8 cellular contexts compared by ENCODE assay signal in genomic region chr19:49339364-49340068, GRCh38.
DNase-seq lines count a peak whose midpoint lies in the region; ATAC-seq and TF ChIP-seq lines count a peak whose summit lies in the region.

No MANE protein-coding gene starts in this region.

- ATAC-seq in GM18907 (IDR thresholded peaks at IDR 0.05; ENCODE audit: unreplicated experiment) (no peak), GM21576 (IDR thresholded peaks at IDR 0.05; ENCODE audit: unreplicated experiment) (no peak)

- no peak for TF ChIP-seq RAD21 in Ishikawa (IDR thresholded peaks at IDR 0.05; ENCODE audit: low read depth)

- peak; percentile 44; the same call in 1 of the 2 replicates for TF ChIP-seq EP300 in Ishikawa (IDR thresholded peaks at IDR 0.05; ENCODE audit: borderline replicate concordance)

- DNase-seq in ACHN (peak; percentile 73), cardiac fibroblast (ENCODE audit: low read depth in 2 of 2) (peak; percentile 78 to 92), iPS-NIHi7 (ENCODE audit: extremely low spot score) (peak; percentile 98), skeletal muscle cell (ENCODE audit: low read depth) (peak; percentile 60), GF-D8 (lab: John Stamatoyannopoulos, UW) (no peak)

- in situ Hi-C loops in ACHN (cut with HindIII; ENCODE audit: low pct_ligation_motif_present, low pct_unique_long_range_greater_than_20kb, low sequenced_read_pairs): no loop called here

- TF ChIP-seq CTCF in cardiac fibroblast (IDR thresholded peaks at IDR 0.05; ENCODE audit: low read depth, low read length): no peak

- H3K4me3 ChIP-seq in cardiac fibroblast (replicated peaks in 1 of 2; ENCODE audit: low read depth in 2 of 2, low read length in 2 of 2): peak overlapping the region; percentile 28 to 29
- H3K4me3 ChIP-seq in skeletal muscle cell (ENCODE audit: low read depth, low read length): peak overlapping the region; percentile 38

TF ChIP-seq in Ishikawa, 13 proteins besides CTCF, POLR2A, EP300 and RAD21:
- TF ChIP-seq FOXM1 (IDR thresholded peaks at IDR 0.05; ENCODE audit: borderline replicate concordance, low read depth) (no peak), TEAD4 (IDR thresholded peaks at IDR 0.05) (0 out of 2 replicates have a peak, but pooled peaks have one; percentile 35), ZBTB7A (IDR thresholded peaks at IDR 0.05; ENCODE audit: low read depth) (peak; percentile 61; the same call in 1 of the 2 replicates), CEBPB (IDR thresholded peaks at IDR 0.05) (no peak), CREB1 (IDR thresholded peaks at IDR 0.05; ENCODE audit: low read depth) (0 out of 2 replicates have a peak, but pooled peaks have one; percentile 33), TCF12 (IDR thresholded peaks at IDR 0.05; ENCODE audit: low read depth) (peak; percentile 74), TAF1 (IDR thresholded peaks at IDR 0.05; ENCODE audit: low read depth) (peak; percentile 34; the same call in 1 of the 2 replicates), USF1 (IDR thresholded peaks at IDR 0.05) (peak; percentile 80), YY1 (IDR thresholded peaks at IDR 0.05; ENCODE audit: low read depth) (peak; percentile 84), NFIC (IDR thresholded peaks at IDR 0.05) (no peak), EGR1 (IDR thresholded peaks at IDR 0.05) (peak; percentile 37; the same call in 1 of the 2 replicates)
- TF ChIP-seq, protein P1, sequence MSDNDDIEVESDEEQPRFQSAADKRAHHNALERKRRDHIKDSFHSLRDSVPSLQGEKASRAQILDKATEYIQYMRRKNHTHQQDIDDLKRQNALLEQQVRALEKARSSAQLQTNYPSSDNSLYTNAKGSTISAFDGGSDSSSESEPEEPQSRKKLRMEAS (IDR thresholded peaks at IDR 0.05): peak; percentile 100
- TF ChIP-seq, protein P2, sequence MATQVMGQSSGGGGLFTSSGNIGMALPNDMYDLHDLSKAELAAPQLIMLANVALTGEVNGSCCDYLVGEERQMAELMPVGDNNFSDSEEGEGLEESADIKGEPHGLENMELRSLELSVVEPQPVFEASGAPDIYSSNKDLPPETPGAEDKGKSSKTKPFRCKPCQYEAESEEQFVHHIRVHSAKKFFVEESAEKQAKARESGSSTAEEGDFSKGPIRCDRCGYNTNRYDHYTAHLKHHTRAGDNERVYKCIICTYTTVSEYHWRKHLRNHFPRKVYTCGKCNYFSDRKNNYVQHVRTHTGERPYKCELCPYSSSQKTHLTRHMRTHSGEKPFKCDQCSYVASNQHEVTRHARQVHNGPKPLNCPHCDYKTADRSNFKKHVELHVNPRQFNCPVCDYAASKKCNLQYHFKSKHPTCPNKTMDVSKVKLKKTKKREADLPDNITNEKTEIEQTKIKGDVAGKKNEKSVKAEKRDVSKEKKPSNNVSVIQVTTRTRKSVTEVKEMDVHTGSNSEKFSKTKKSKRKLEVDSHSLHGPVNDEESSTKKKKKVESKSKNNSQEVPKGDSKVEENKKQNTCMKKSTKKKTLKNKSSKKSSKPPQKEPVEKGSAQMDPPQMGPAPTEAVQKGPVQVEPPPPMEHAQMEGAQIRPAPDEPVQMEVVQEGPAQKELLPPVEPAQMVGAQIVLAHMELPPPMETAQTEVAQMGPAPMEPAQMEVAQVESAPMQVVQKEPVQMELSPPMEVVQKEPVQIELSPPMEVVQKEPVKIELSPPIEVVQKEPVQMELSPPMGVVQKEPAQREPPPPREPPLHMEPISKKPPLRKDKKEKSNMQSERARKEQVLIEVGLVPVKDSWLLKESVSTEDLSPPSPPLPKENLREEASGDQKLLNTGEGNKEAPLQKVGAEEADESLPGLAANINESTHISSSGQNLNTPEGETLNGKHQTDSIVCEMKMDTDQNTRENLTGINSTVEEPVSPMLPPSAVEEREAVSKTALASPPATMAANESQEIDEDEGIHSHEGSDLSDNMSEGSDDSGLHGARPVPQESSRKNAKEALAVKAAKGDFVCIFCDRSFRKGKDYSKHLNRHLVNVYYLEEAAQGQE (IDR thresholded peaks at IDR 0.05; ENCODE audit: low read depth): no peak
TF ChIP-seq in Ishikawa: peak in this region for 9.
